ENCODE assay signal across 2 cellular contexts in genomic region chr9:16642421-16643109, GRCh38.
TF ChIP-seq lines count a peak whose summit lies in the region.

No MANE protein-coding gene starts in this region.

TF ChIP-seq in SK-N-SH treated with all-trans-retinoic acid at 6 μM for 48 hours, 23 proteins besides CTCF, POLR2A, EP300 and RAD21 (continued from another document):
- no peak for TF ChIP-seq CSDC2 (CRISPR knock-in tag; IDR thresholded peaks at IDR 0.05)
- TF ChIP-seq ISL1 (CRISPR knock-in tag; IDR thresholded peaks at IDR 0.05): no peak
- TF ChIP-seq ZNF70 (CRISPR knock-in tag; IDR thresholded peaks at IDR 0.05): no peak
- TF ChIP-seq ZFP30 (CRISPR knock-in tag; IDR thresholded peaks at IDR 0.05): no peak
- no peak for TF ChIP-seq ARNTL (CRISPR knock-in tag; IDR thresholded peaks at IDR 0.05; ENCODE audit: borderline replicate concordance, low read depth)
- no peak for TF ChIP-seq PATZ1 (CRISPR knock-in tag; IDR thresholded peaks at IDR 0.05; ENCODE audit: borderline replicate concordance)
- no peak for TF ChIP-seq CSRNP3 (CRISPR knock-in tag; IDR thresholded peaks at IDR 0.05)
- TF ChIP-seq RARB (CRISPR knock-in tag; IDR thresholded peaks at IDR 0.05): no peak
- TF ChIP-seq CREB5 (CRISPR knock-in tag; IDR thresholded peaks at IDR 0.05; ENCODE audit: low read depth): no peak
- TF ChIP-seq GLIS3 (CRISPR knock-in tag; IDR thresholded peaks at IDR 0.05): no peak
- TF ChIP-seq ESRRG (CRISPR knock-in tag; IDR thresholded peaks at IDR 0.05): no peak
- TF ChIP-seq TSHZ2 (CRISPR knock-in tag; IDR thresholded peaks at IDR 0.05): no peak
- no peak for TF ChIP-seq TOX (CRISPR knock-in tag; IDR thresholded peaks at IDR 0.05; ENCODE audit: borderline replicate concordance)
- no peak for TF ChIP-seq BACH2 (CRISPR knock-in tag; IDR thresholded peaks at IDR 0.05; ENCODE audit: borderline replicate concordance)
TF ChIP-seq in SK-N-SH treated with all-trans-retinoic acid at 6 μM for 48 hours: peak in this region for 0.

TF ChIP-seq in H1, 55 proteins besides CTCF, POLR2A, EP300 and RAD21 (continued from another document):
- TF ChIP-seq CEBPB (IDR thresholded peaks at IDR 0.05; ENCODE audit: low read depth, low read length) (no peak), SP1 (IDR thresholded peaks at IDR 0.05; ENCODE audit: low read depth, low read length) (no peak), TAF7 (optimal IDR thresholded peaks at IDR 0.05; ENCODE audit: borderline replicate concordance, low read depth, low read length) (no peak), ATF3 (IDR thresholded peaks at IDR 0.05; ENCODE audit: insufficient read depth, low read depth, low read length) (no peak), BCL11A (IDR thresholded peaks at IDR 0.05; ENCODE audit: low read depth in 2 of 2, low read length in 2 of 2) (no peak), POLR2AphosphoS5 (IDR thresholded peaks at IDR 0.05; ENCODE audit: low read depth, low read length) (no peak), MAFK (IDR thresholded peaks at IDR 0.05; ENCODE audit: low read depth, low read length) (no peak), KDM5A (IDR thresholded peaks at IDR 0.05; ENCODE audit: low read length) (no peak), TEAD4 (IDR thresholded peaks at IDR 0.05; ENCODE audit: low read depth, low read length) (no peak), EGR1 (IDR thresholded peaks at IDR 0.05; ENCODE audit: borderline replicate concordance, low read depth, low read length) (no peak), MAX (IDR thresholded peaks at IDR 0.05) (no peak), SP2 (IDR thresholded peaks at IDR 0.05; ENCODE audit: low read length) (no peak)
